ENCODE assay signal across 2 cellular contexts in the genomic region with DNA sequence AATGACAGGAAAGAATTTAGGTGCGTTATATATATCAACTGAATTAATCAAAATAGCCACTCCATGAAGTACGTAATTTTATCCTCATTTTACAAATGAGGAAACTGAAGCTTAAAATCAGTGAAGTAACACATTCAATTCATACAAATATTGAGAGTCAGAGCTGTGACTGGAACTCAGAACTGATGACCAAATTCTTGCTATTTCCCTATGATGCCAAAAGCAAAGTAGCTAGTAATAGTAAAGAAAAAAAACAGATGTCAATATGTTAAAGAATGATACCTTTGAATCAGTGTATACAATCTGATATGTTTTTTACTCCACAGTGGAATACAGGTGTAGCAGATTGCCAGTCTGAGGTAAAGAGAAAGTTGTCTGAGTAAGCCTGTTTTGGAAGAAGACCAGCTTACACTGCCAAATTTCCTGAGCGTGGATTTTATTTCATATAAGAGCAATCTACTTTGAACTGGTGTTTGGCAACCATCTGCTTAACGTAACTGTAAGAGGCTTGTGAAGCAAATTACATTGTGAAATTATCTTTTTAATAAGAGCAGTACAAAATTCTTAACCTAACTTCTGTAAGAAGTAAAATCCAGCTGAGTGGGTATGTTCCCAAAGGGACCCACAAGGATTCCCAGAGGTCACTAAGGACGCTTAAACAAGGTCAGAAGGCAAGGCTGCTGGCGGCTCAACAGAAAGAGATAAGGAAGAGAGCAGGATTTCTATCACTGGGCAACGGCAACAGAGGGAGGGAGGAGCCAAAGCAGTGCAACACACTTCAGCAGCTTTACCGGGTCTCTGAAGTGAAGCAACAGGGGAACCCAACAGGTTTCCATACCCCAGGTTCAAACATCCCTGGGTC.
A peak's percentile ranks its signal among the peaks of the same experiment; 100 is the strongest.
TF ChIP-seq lines count a peak whose summit lies in the region.

No MANE protein-coding gene starts in this region.

TF ChIP-seq in liver, 16 proteins besides CTCF, POLR2A, EP300 and RAD21 (continued from another document):
- TF ChIP-seq, protein P1, sequence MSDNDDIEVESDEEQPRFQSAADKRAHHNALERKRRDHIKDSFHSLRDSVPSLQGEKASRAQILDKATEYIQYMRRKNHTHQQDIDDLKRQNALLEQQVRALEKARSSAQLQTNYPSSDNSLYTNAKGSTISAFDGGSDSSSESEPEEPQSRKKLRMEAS (IDR thresholded peaks at IDR 0.05), result no peak
- TF ChIP-seq NR2F2 (IDR thresholded peaks at IDR 0.05) (no peak), SP1 (IDR thresholded peaks at IDR 0.05) (no peak), FOXA1 (IDR thresholded peaks at IDR 0.05) (no peak), HNF4A (conservative IDR thresholded peaks at IDR 0.05) (peak in 1 of 2 donors; percentile 17), REST (IDR thresholded peaks at IDR 0.05) (no peak), YY1 (IDR thresholded peaks at IDR 0.05) (no peak), ATF3 (IDR thresholded peaks at IDR 0.05) (no peak)

TF ChIP-seq in HepG2, 621 proteins besides CTCF, POLR2A, EP300 and RAD21 (continued from another document):
- no peak for TF ChIP-seq SIX1 (CRISPR knock-in tag; IDR thresholded peaks at IDR 0.05; ENCODE audit: borderline replicate concordance)
- TF ChIP-seq PHF8 (CRISPR knock-in tag; IDR thresholded peaks at IDR 0.05), result no peak
- TF ChIP-seq MIER2 (CRISPR knock-in tag; IDR thresholded peaks at IDR 0.05), result no peak
- no peak for TF ChIP-seq ZNF232 (CRISPR knock-in tag; IDR thresholded peaks at IDR 0.05; ENCODE audit: borderline replicate concordance)
- TF ChIP-seq MEIS1 (CRISPR knock-in tag; IDR thresholded peaks at IDR 0.05; ENCODE audit: borderline replicate concordance), result no peak
- no peak for TF ChIP-seq RELA (CRISPR knock-in tag; IDR thresholded peaks at IDR 0.05)
- TF ChIP-seq DNMT3B (CRISPR knock-in tag; conservative IDR thresholded peaks at IDR 0.05), result no peak
- TF ChIP-seq CCAR2 (optimal IDR thresholded peaks at IDR 0.05; ENCODE audit: low read depth, low read length), result no peak
- no peak for TF ChIP-seq ZNF512B (CRISPR knock-in tag; IDR thresholded peaks at IDR 0.05; ENCODE audit: borderline replicate concordance)
- TF ChIP-seq XRCC5 (optimal IDR thresholded peaks at IDR 0.05; ENCODE audit: low read length), result no peak
- no peak for TF ChIP-seq ZNF552 (CRISPR knock-in tag; IDR thresholded peaks at IDR 0.05; ENCODE audit: borderline replicate concordance)
